8 cellular contexts compared by ENCODE assay signal in genomic region chr2:64212801-64213321, GRCh38.
DNase-seq lines count a peak whose midpoint lies in the region; ATAC-seq and TF ChIP-seq lines count a peak whose summit lies in the region.

No MANE protein-coding gene starts in this region.

- POLR2A ChIA-PET in Caco-2 (lab: Charles Lee) = no interaction called here

- H3K36me3 ChIP-seq in BLaER1 treated with 17β-estradiol and CSF1 and Interleukin-3, amounts not matched to agents 10 nM and 100 nM = no peaks in the 10 kb centered on the region
- no peaks in the 10 kb centered on the region; the same call in 1 of the 2 replicates for H3K36me3 ChIP-seq in Caco-2 (ENCODE audit: control insufficient read depth, insufficient read depth, low read length)

- no peaks in the 10 kb centered on the region for H3K9me3 Mint-ChIP-seq in effector memory CD8-positive, alpha-beta T cell
- H3K9me3 Mint-ChIP-seq in stimulated activated naive B cell treated with anti-CD40 and anti-IgM and Interleukin-4, amounts not matched to agents 10 μg/mL and 1 μg/mL and 100 μg/mL, for 72 hours = peaks cover 0 to 2% of the 10 kb centered on the region in 2 donors
- peaks cover 13% of the 10 kb centered on the region for H3K9me3 Mint-ChIP-seq in Caco-2 (ENCODE audit: unreplicated experiment)

- peaks cover 0 to 97% (median 47%) of the 10 kb centered on the region in 10 experiments; a peak in 15 of 20 replicates for H3K4me1 ChIP-seq in BLaER1 treated with 17β-estradiol and CSF1 and Interleukin-3, amounts not matched to agents 10 nM and 100 nM
- H3K4me1 ChIP-seq in Caco-2 = peaks cover 26% of the 10 kb centered on the region

- intact Hi-C loops in Caco-2 (cut with micrococcal nuclease; ENCODE audit: unreplicated experiment) = loop anchor here (5.0 kb wide), 1 partner anchor 71 kb away; the partner anchor contains the start of gene PELI1

- no peak for TF ChIP-seq CTCF in Caco-2 (IDR thresholded peaks at IDR 0.05; ENCODE audit: insufficient read depth in 1 of 2, low read depth in 1 of 2, low read length in 1 of 2, severe bottlenecking in 1 of 2, unreplicated experiment in 1 of 2)

- no peaks in the 10 kb centered on the region for H3K9me3 ChIP-seq in BLaER1 treated with 17β-estradiol and CSF1 and Interleukin-3, amounts not matched to agents 10 nM and 100 nM (replicated peaks in 1 of 11)
- no peaks in the 10 kb centered on the region for H3K9me3 ChIP-seq in Caco-2

- H3K9ac ChIP-seq in BLaER1 treated with 17β-estradiol and CSF1 and Interleukin-3, amounts not matched to agents 10 nM and 100 nM = peak overlapping the region in 9 of 11 experiments; percentile 37 to 87 (median 74); a peak in 17 of 22 replicates

- CTCF ChIA-PET in Caco-2 (lab: Charles Lee) = no interaction called here

- no peaks in the 10 kb centered on the region for H3K36me3 Mint-ChIP-seq in effector memory CD8-positive, alpha-beta T cell (ENCODE audit: insufficient read depth)
- H3K36me3 Mint-ChIP-seq in stimulated activated naive B cell treated with anti-CD40 and anti-IgM and Interleukin-4, amounts not matched to agents 10 μg/mL and 1 μg/mL and 100 μg/mL, for 72 hours = no peaks in the 10 kb centered on the region
- no peaks in the 10 kb centered on the region for H3K36me3 Mint-ChIP-seq in Caco-2 (ENCODE audit: insufficient read depth, unreplicated experiment)

- BruUV-seq in Caco-2 (replicated peaks; lab: Mats Ljungman, UMichigan) = no TSS peak

- H3K4me1 Mint-ChIP-seq in effector memory CD8-positive, alpha-beta T cell (ENCODE audit: low read depth in 2 of 2) = peaks cover 10 to 12% of the 10 kb centered on the region in 2 donors
- H3K4me1 Mint-ChIP-seq in stimulated activated naive B cell treated with anti-CD40 and anti-IgM and Interleukin-4, amounts not matched to agents 10 μg/mL and 1 μg/mL and 100 μg/mL, for 72 hours = peaks cover 41 to 81% of the 10 kb centered on the region in 2 donors
- H3K4me1 Mint-ChIP-seq in Caco-2 (ENCODE audit: low read depth, unreplicated experiment) = peaks cover 21% of the 10 kb centered on the region

- ATAC-seq in GM21737 (IDR thresholded peaks at IDR 0.05; ENCODE audit: unreplicated experiment) = peak; percentile 30
- ATAC-seq in effector memory CD8-positive, alpha-beta T cell (replicated peaks) = peak; percentile 35
- ATAC-seq in stimulated activated naive B cell treated with anti-CD40 and anti-IgM and Interleukin-4, amounts not matched to agents 10 μg/mL and 1 μg/mL and 100 μg/mL, for 72 hours (replicated peaks) = peak; percentile 36

- H3K4me3 Mint-ChIP-seq in effector memory CD8-positive, alpha-beta T cell = no peak overlapping the region
- peak overlapping the region; percentile 46 to 50 for H3K4me3 Mint-ChIP-seq in stimulated activated naive B cell treated with anti-CD40 and anti-IgM and Interleukin-4, amounts not matched to agents 10 μg/mL and 1 μg/mL and 100 μg/mL, for 72 hours
- H3K4me3 Mint-ChIP-seq in Caco-2 (ENCODE audit: unreplicated experiment) = no peak overlapping the region

- H4K20me1 ChIP-seq in BLaER1 treated with 17β-estradiol and CSF1 and Interleukin-3, amounts not matched to agents 10 nM and 100 nM = no peaks in the 10 kb centered on the region

- H3K27me3 Mint-ChIP-seq in effector memory CD8-positive, alpha-beta T cell = no peaks in the 10 kb centered on the region
- no peaks in the 10 kb centered on the region for H3K27me3 Mint-ChIP-seq in stimulated activated naive B cell treated with anti-CD40 and anti-IgM and Interleukin-4, amounts not matched to agents 10 μg/mL and 1 μg/mL and 100 μg/mL, for 72 hours
- no peaks in the 10 kb centered on the region for H3K27me3 Mint-ChIP-seq in Caco-2 (ENCODE audit: insufficient read depth, unreplicated experiment)

- H3K27me3 ChIP-seq in BLaER1 treated with 17β-estradiol and CSF1 and Interleukin-3, amounts not matched to agents 10 nM and 100 nM = no peaks in the 10 kb centered on the region
- H3K27me3 ChIP-seq in Caco-2 (replicated peaks; ENCODE audit: control insufficient read depth, insufficient read depth, low read length) = no peaks in the 10 kb centered on the region

- DNase-seq in OCI-M1 (lab: John Stamatoyannopoulos, UW) (peak; percentile 82), NCI-H2081 (lab: John Stamatoyannopoulos, UW) (no peak), dermis blood vessel endothelial cell (no peak), Caco-2 (no peak)
- no peak for DNase-seq in effector memory CD8-positive, alpha-beta T cell
- peak; percentile 20 for DNase-seq in stimulated activated naive B cell treated with anti-CD40 and anti-IgM and Interleukin-4, amounts not matched to agents 10 μg/mL and 1 μg/mL and 100 μg/mL, for 72 hours

- H3K4me3 ChIP-seq in BLaER1 treated with 17β-estradiol and CSF1 and Interleukin-3, amounts not matched to agents 10 nM and 100 nM = no peak overlapping the region
- no peak overlapping the region for H3K4me3 ChIP-seq in Caco-2 (ENCODE audit: low read depth, low read length)

- peak overlapping the region in 9 of 11 experiments; percentile 12 to 78 (median 69); a peak in 18 of 22 replicates for H3K4me2 ChIP-seq in BLaER1 treated with 17β-estradiol and CSF1 and Interleukin-3, amounts not matched to agents 10 nM and 100 nM

- H3K27ac Mint-ChIP-seq in effector memory CD8-positive, alpha-beta T cell = no peak overlapping the region
- H3K27ac Mint-ChIP-seq in stimulated activated naive B cell treated with anti-CD40 and anti-IgM and Interleukin-4, amounts not matched to agents 10 μg/mL and 1 μg/mL and 100 μg/mL, for 72 hours = peak overlapping the region; percentile 85
- H3K27ac Mint-ChIP-seq in Caco-2 (ENCODE audit: unreplicated experiment) = no peak overlapping the region

- peak overlapping the region; percentile 3 to 99 (median 86); a peak in 21 of 22 replicates for H3K27ac ChIP-seq in BLaER1 treated with 17β-estradiol and CSF1 and Interleukin-3, amounts not matched to agents 10 nM and 100 nM

Comparison
In these comparisons a context has a peak if more than half of its experiments do, and no peak if none do; other contexts are left out.
1. DNase-seq: peak in OCI-M1 (single experiment) and stimulated activated naive B cell treated with anti-CD40 and anti-IgM and Interleukin-4, amounts not matched to agents 10 μg/mL and 1 μg/mL and 100 μg/mL, for 72 hours (single experiment); none in effector memory CD8-positive, alpha-beta T cell (0 of 3), NCI-H2081 (0 of 2), dermis blood vessel endothelial cell (single experiment) and Caco-2 (0 of 2).
2. H3K4me3 Mint-ChIP-seq: peak in stimulated activated naive B cell treated with anti-CD40 and anti-IgM and Interleukin-4, amounts not matched to agents 10 μg/mL and 1 μg/mL and 100 μg/mL, for 72 hours (2 of 2); none in effector memory CD8-positive, alpha-beta T cell (0 of 2) and Caco-2 (single experiment).
3. Peak in every context shown above with its lines, with median percentiles within 50 percentile points of each other: ATAC-seq.